ENCODE assay signal across 20 cellular contexts in the genomic region with DNA sequence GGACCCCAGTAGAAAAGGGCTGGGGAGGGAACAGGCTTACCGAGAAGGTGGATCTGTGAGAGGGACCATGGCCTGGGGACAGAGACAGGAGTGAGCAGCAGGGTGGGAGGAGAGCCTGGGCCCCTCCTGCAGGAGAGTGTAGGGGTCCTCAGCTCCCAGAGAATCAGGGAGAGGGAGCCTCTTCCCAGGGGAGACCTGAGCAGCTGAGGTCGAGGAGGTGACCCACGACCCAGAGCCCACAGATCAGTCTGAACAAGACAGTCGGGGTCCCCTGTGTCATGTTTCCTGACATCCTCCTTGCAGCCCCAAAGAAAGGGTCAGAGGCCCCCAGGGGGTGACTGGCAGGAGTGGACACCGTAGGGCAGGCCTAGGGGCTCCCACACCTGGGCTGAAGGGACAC. TPM values are rescaled to one million over a fixed set of nuclear protein-coding genes. Genes with fewer than 3 reads are reported as not detected.
DNase-seq lines count a peak whose midpoint lies in the region; ATAC-seq and TF ChIP-seq lines count a peak whose summit lies in the region.
"Had no signal": no experiment of that assay in that cellular context is flagged by ENCODE, and none has a peak within 500 bp of the region (broad histone marks: within the 10 kb centered on the region; RNA-seq: fewer than 3 reads in every experiment).

No MANE protein-coding gene starts in this region.

- TF ChIP-seq CTCF in neutrophil (IDR thresholded peaks at IDR 0.05) (no peak), WERI-Rb-1 (IDR thresholded peaks at IDR 0.05; ENCODE audit: low read depth, low read length) (no peak)

- no peaks in the 10 kb centered on the region for H3K36me3 ChIP-seq in CD4-positive, CD25-positive, alpha-beta regulatory T cell (ENCODE audit: control insufficient read depth, insufficient read depth, low read length)
- H3K36me3 ChIP-seq in neutrophil (peaks cover 96% of the 10 kb centered on the region), WERI-Rb-1 (no peaks in the 10 kb centered on the region)
- H3K36me3 ChIP-seq: BLaER1, HAP-1 had no signal

- no peak overlapping the region for H3K27ac Mint-ChIP-seq in activated CD8-positive, alpha-beta memory T cell treated with anti-CD3 and anti-CD28 coated beads, Interleukin-2, amount 10 ng/mL, durations not matched to agents 7 days and 5 days
- H3K27ac Mint-ChIP-seq in CD4-positive, CD25-positive, alpha-beta regulatory T cell = peak overlapping the region in 2 of 3 donors; percentile 47 to 67
- peak overlapping the region; percentile 48 for H3K27ac Mint-ChIP-seq in activated T-helper 1 cell treated with anti-CD3 and anti-CD28 coated beads, Interleukin-12 subunit alpha, Interleukin-12 subunit beta, Interleukin-2, Interleukin-4 antibody, amounts not matched to agents 30 ng/mL and 10 ng/mL and 1 ng/mL, durations not matched to agents 14 hours and 24 hours and 36 hours
- H3K27ac Mint-ChIP-seq in naive thymus-derived CD8-positive, alpha-beta T cell = peak overlapping the region in 1 of 10 donors; percentile 56
- H3K27ac Mint-ChIP-seq: B cell; CD8-positive, alpha-beta T cell; GM23338; HFFc6 had no signal

- no peak overlapping the region for H3K4me3 ChIP-seq in CD4-positive, CD25-positive, alpha-beta regulatory T cell (ENCODE audit: low read depth, low read length)
- H3K4me3 ChIP-seq in neutrophil (ENCODE audit: low read depth in 1 of 2, low read length in 1 of 2) (peak overlapping the region; percentile 89 to 98), WERI-Rb-1 (ENCODE audit: low read depth, low read length) (no peak overlapping the region)
- H3K4me3 ChIP-seq: BLaER1, GM23338, HAP-1 had no signal

- DNase-seq in activated CD8-positive, alpha-beta memory T cell treated with anti-CD3 and anti-CD28 coated beads for 24 hours = peak; percentile 9
- no peak for DNase-seq in activated CD8-positive, alpha-beta memory T cell treated with anti-CD3 and anti-CD28 coated beads, Interleukin-2, amount 10 ng/mL, durations not matched to agents 7 days and 5 days
- no peak for DNase-seq in CD4-positive, CD25-positive, alpha-beta regulatory T cell
- no peak for DNase-seq in activated T-helper 1 cell treated with anti-CD3 and anti-CD28 coated beads, Interleukin-12 subunit alpha, Interleukin-12 subunit beta, Interleukin-2, Interleukin-4 antibody, amounts not matched to agents 30 ng/mL and 10 ng/mL and 1 ng/mL, durations not matched to agents 14 hours and 24 hours and 36 hours (ENCODE audit: low spot score)
- DNase-seq in WERI-Rb-1 = no peak
- DNase-seq in SHP77 (lab: John Stamatoyannopoulos, UW) = no peak
- DNase-seq in naive thymus-derived CD8-positive, alpha-beta T cell = no peak
- DNase-seq: Caco-2, DMS153, DND-41, HFFc6 had no signal

- H3K27ac ChIP-seq in CD4-positive, CD25-positive, alpha-beta regulatory T cell (ENCODE audit: insufficient read depth, low read length, poor library complexity, severe bottlenecking) = no peak overlapping the region
- peak overlapping the region; percentile 94 for H3K27ac ChIP-seq in neutrophil
- H3K27ac ChIP-seq in WERI-Rb-1 = no peak overlapping the region
- H3K27ac ChIP-seq: 22Rv1, BLaER1 had no signal

- no peaks in the 10 kb centered on the region for H3K9me3 ChIP-seq in CD4-positive, CD25-positive, alpha-beta regulatory T cell (ENCODE audit: control insufficient read depth in 2 of 2, low read length in 2 of 2)
- no peaks in the 10 kb centered on the region for H3K9me3 ChIP-seq in neutrophil
- H3K9me3 ChIP-seq in WERI-Rb-1 (ENCODE audit: severe bottlenecking) = no peaks in the 10 kb centered on the region
- H3K9me3 ChIP-seq: BLaER1, Caco-2, HAP-1 had no signal

- H3K27me3 ChIP-seq in CD4-positive, CD25-positive, alpha-beta regulatory T cell (ENCODE audit: control insufficient read depth, insufficient read depth, low read length) = no peaks in the 10 kb centered on the region
- H3K27me3 ChIP-seq in neutrophil (no peaks in the 10 kb centered on the region), WERI-Rb-1 (ENCODE audit: insufficient read depth, low read depth, severe bottlenecking) (peaks cover 84% of the 10 kb centered on the region)
- H3K27me3 ChIP-seq: BLaER1 had no signal

- CTCF ChIA-PET in activated CD8-positive, alpha-beta memory T cell treated with anti-CD3 and anti-CD28 coated beads, Interleukin-2, amount 10 ng/mL, durations not matched to agents 7 days and 5 days (lab: Charles Lee) = no interaction called here

- H3K4me3 Mint-ChIP-seq in activated CD8-positive, alpha-beta memory T cell treated with anti-CD3 and anti-CD28 coated beads, Interleukin-2, amount 10 ng/mL, durations not matched to agents 7 days and 5 days = no peak overlapping the region
- H3K4me3 Mint-ChIP-seq in CD4-positive, CD25-positive, alpha-beta regulatory T cell = peak overlapping the region in 2 of 4 donors; percentile 3 to 64
- no peak overlapping the region for H3K4me3 Mint-ChIP-seq in activated T-helper 1 cell treated with anti-CD3 and anti-CD28 coated beads, Interleukin-12 subunit alpha, Interleukin-12 subunit beta, Interleukin-2, Interleukin-4 antibody, amounts not matched to agents 30 ng/mL and 10 ng/mL and 1 ng/mL, durations not matched to agents 14 hours and 24 hours and 36 hours
- no peak overlapping the region for H3K4me3 Mint-ChIP-seq in naive thymus-derived CD8-positive, alpha-beta T cell
- H3K4me3 Mint-ChIP-seq: B cell; CD8-positive, alpha-beta T cell; GM23338; HFFc6 had no signal

- H3K4me1 Mint-ChIP-seq in activated CD8-positive, alpha-beta memory T cell treated with anti-CD3 and anti-CD28 coated beads, Interleukin-2, amount 10 ng/mL, durations not matched to agents 7 days and 5 days = no peaks in the 10 kb centered on the region
- H3K4me1 Mint-ChIP-seq in CD4-positive, CD25-positive, alpha-beta regulatory T cell = peaks cover 0 to 69% (median 25%) of the 10 kb centered on the region in 4 donors
- H3K4me1 Mint-ChIP-seq in activated T-helper 1 cell treated with anti-CD3 and anti-CD28 coated beads, Interleukin-12 subunit alpha, Interleukin-12 subunit beta, Interleukin-2, Interleukin-4 antibody, amounts not matched to agents 30 ng/mL and 10 ng/mL and 1 ng/mL, durations not matched to agents 14 hours and 24 hours and 36 hours (ENCODE audit: low read depth) = no peaks in the 10 kb centered on the region
- H3K4me1 Mint-ChIP-seq in naive thymus-derived CD8-positive, alpha-beta T cell = peaks cover 0 to 6% (median 2%) of the 10 kb centered on the region in 4 donors
- H3K4me1 Mint-ChIP-seq: B cell, GM23338 had no signal

- no peaks in the 10 kb centered on the region for H3K36me3 Mint-ChIP-seq in activated CD8-positive, alpha-beta memory T cell treated with anti-CD3 and anti-CD28 coated beads, Interleukin-2, amount 10 ng/mL, durations not matched to agents 7 days and 5 days
- peaks cover 18% of the 10 kb centered on the region for H3K36me3 Mint-ChIP-seq in CD4-positive, CD25-positive, alpha-beta regulatory T cell
- no peaks in the 10 kb centered on the region for H3K36me3 Mint-ChIP-seq in activated T-helper 1 cell treated with anti-CD3 and anti-CD28 coated beads, Interleukin-12 subunit alpha, Interleukin-12 subunit beta, Interleukin-2, Interleukin-4 antibody, amounts not matched to agents 30 ng/mL and 10 ng/mL and 1 ng/mL, durations not matched to agents 14 hours and 24 hours and 36 hours (ENCODE audit: low read depth)
- no peaks in the 10 kb centered on the region for H3K36me3 Mint-ChIP-seq in naive thymus-derived CD8-positive, alpha-beta T cell
- H3K36me3 Mint-ChIP-seq: CD8-positive, alpha-beta T cell had no signal

- ATAC-seq in activated CD8-positive, alpha-beta memory T cell treated with anti-CD3 and anti-CD28 coated beads, Interleukin-2, amount 10 ng/mL, durations not matched to agents 7 days and 5 days = no peak
- ATAC-seq in CD4-positive, CD25-positive, alpha-beta regulatory T cell (ENCODE audit: low read depth in 2 of 2) = no peak
- no peak for ATAC-seq in naive thymus-derived CD8-positive, alpha-beta T cell
- ATAC-seq: CD8-positive, alpha-beta T cell; GM23338 had no signal

- H3K9me3 Mint-ChIP-seq in activated CD8-positive, alpha-beta memory T cell treated with anti-CD3 and anti-CD28 coated beads, Interleukin-2, amount 10 ng/mL, durations not matched to agents 7 days and 5 days (ENCODE audit: low read depth) = no peaks in the 10 kb centered on the region
- no peaks in the 10 kb centered on the region for H3K9me3 Mint-ChIP-seq in CD4-positive, CD25-positive, alpha-beta regulatory T cell
- H3K9me3 Mint-ChIP-seq in activated T-helper 1 cell treated with anti-CD3 and anti-CD28 coated beads, Interleukin-12 subunit alpha, Interleukin-12 subunit beta, Interleukin-2, Interleukin-4 antibody, amounts not matched to agents 30 ng/mL and 10 ng/mL and 1 ng/mL, durations not matched to agents 14 hours and 24 hours and 36 hours = no peaks in the 10 kb centered on the region
- no peaks in the 10 kb centered on the region for H3K9me3 Mint-ChIP-seq in naive thymus-derived CD8-positive, alpha-beta T cell
- H3K9me3 Mint-ChIP-seq: CD8-positive, alpha-beta T cell; GM23338; HFFc6 had no signal

- intact Hi-C loops in activated T-helper 1 cell treated with anti-CD3 and anti-CD28 coated beads, Interleukin-12 subunit alpha, Interleukin-12 subunit beta, Interleukin-2, Interleukin-4 antibody, amounts not matched to agents 30 ng/mL and 10 ng/mL and 1 ng/mL, durations not matched to agents 14 hours and 24 hours and 36 hours (cut with micrococcal nuclease) = no loop called here

- POLR2A ChIA-PET in naive thymus-derived CD8-positive, alpha-beta T cell (lab: Charles Lee) = no interaction called here

- H3K4me1 ChIP-seq in CD4-positive, CD25-positive, alpha-beta regulatory T cell (ENCODE audit: control insufficient read depth, insufficient read depth, low read length, poor library complexity, severe bottlenecking) = peaks cover 32% of the 10 kb centered on the region
- H3K4me1 ChIP-seq in neutrophil (ENCODE audit: control insufficient read depth in 1 of 2, insufficient read depth in 1 of 2, low read depth in 1 of 2, low read length in 1 of 2) = peaks cover 86 to 100% of the 10 kb centered on the region in 2 experiments
- H3K4me1 ChIP-seq: Caco-2, HAP-1 had no signal

- H3K27me3 Mint-ChIP-seq in activated CD8-positive, alpha-beta memory T cell treated with anti-CD3 and anti-CD28 coated beads, Interleukin-2, amount 10 ng/mL, durations not matched to agents 7 days and 5 days = peaks cover 4% of the 10 kb centered on the region
- H3K27me3 Mint-ChIP-seq in CD4-positive, CD25-positive, alpha-beta regulatory T cell = no peaks in the 10 kb centered on the region
- peaks cover 5% of the 10 kb centered on the region for H3K27me3 Mint-ChIP-seq in activated T-helper 1 cell treated with anti-CD3 and anti-CD28 coated beads, Interleukin-12 subunit alpha, Interleukin-12 subunit beta, Interleukin-2, Interleukin-4 antibody, amounts not matched to agents 30 ng/mL and 10 ng/mL and 1 ng/mL, durations not matched to agents 14 hours and 24 hours and 36 hours (ENCODE audit: insufficient read depth)
- peaks cover 5 to 28% (median 20%) of the 10 kb centered on the region in 5 donors for H3K27me3 Mint-ChIP-seq in naive thymus-derived CD8-positive, alpha-beta T cell

RNA-seq across cellular contexts. Expression of a gene that starts 6.7 kb away (rescaled TPM):
- not detected for total RNA-seq in activated CD8-positive, alpha-beta memory T cell treated with anti-CD3 and anti-CD28 coated beads, Interleukin-2, amount 10 ng/mL, durations not matched to agents 7 days and 5 days
- total RNA-seq in CD4-positive, CD25-positive, alpha-beta regulatory T cell = 16.1 TPM
- 10 to 100 TPM; 24.4 to 50.2 (median 36.5) TPM for polyA plus RNA-seq in CD4-positive, CD25-positive, alpha-beta regulatory T cell
- not detected in 2 replicates for total RNA-seq in activated T-helper 1 cell treated with anti-CD3 and anti-CD28 coated beads, Interleukin-12 subunit alpha, Interleukin-12 subunit beta, Interleukin-2, Interleukin-4 antibody, amounts not matched to agents 30 ng/mL and 10 ng/mL and 1 ng/mL, durations not matched to agents 14 hours and 24 hours and 36 hours
- not detected for total RNA-seq in naive thymus-derived CD8-positive, alpha-beta T cell
- polyA plus RNA-seq in naive thymus-derived CD8-positive, alpha-beta T cell = not detected
- total RNA-seq: B cell; Caco-2; CD8-positive, alpha-beta T cell; GM23338; H4; HFFc6 had no signal
- polyA plus RNA-seq: AG04450, GM23338 had no signal

RNA-seq across cellular contexts. Expression of a gene that starts 44.2 kb away (rescaled TPM):
- total RNA-seq in activated CD8-positive, alpha-beta memory T cell treated with anti-CD3 and anti-CD28 coated beads, Interleukin-2, amount 10 ng/mL, durations not matched to agents 7 days and 5 days = 10 to 100 TPM; 54.6 to 57.1 TPM
- total RNA-seq in CD4-positive, CD25-positive, alpha-beta regulatory T cell = 43.8 TPM
- polyA plus RNA-seq in CD4-positive, CD25-positive, alpha-beta regulatory T cell = 10 to 100 TPM; 39.1 to 58.6 (median 46.7) TPM
- total RNA-seq in activated T-helper 1 cell treated with anti-CD3 and anti-CD28 coated beads, Interleukin-12 subunit alpha, Interleukin-12 subunit beta, Interleukin-2, Interleukin-4 antibody, amounts not matched to agents 30 ng/mL and 10 ng/mL and 1 ng/mL, durations not matched to agents 14 hours and 24 hours and 36 hours = 34.1 and 38.5 TPM in 2 replicates
- total RNA-seq in naive thymus-derived CD8-positive, alpha-beta T cell = 10 to 100 TPM; 56.7 to 59.1 TPM
- polyA plus RNA-seq in naive thymus-derived CD8-positive, alpha-beta T cell = 10 to 100 TPM; 16.7 to 44.2 (median 19.8) TPM
- total RNA-seq: Caco-2, GM23338, HFFc6 had no signal
- polyA plus RNA-seq: AG04450, GM23338 had no signal

Comparison
In these comparisons a context has a peak if more than half of its experiments do, and no peak if none do; other contexts are left out.
1. H3K4me3 ChIP-seq: peak in neutrophil (2 of 2); none in CD4-positive, CD25-positive, alpha-beta regulatory T cell (single experiment) and WERI-Rb-1 (single experiment).
2. RNA of a gene that starts 6.7 kb away (total RNA-seq): 16.1 TPM in CD4-positive, CD25-positive, alpha-beta regulatory T cell (single experiment); not detected in naive thymus-derived CD8-positive, alpha-beta T cell, not detected in activated CD8-positive, alpha-beta memory T cell treated with anti-CD3 and anti-CD28 coated beads, Interleukin-2, amount 10 ng/mL, durations not matched to agents 7 days and 5 days and not detected in activated T-helper 1 cell treated with anti-CD3 and anti-CD28 coated beads, Interleukin-12 subunit alpha, Interleukin-12 subunit beta, Interleukin-2, Interleukin-4 antibody, amounts not matched to agents 30 ng/mL and 10 ng/mL and 1 ng/mL, durations not matched to agents 14 hours and 24 hours and 36 hours; every median in the first group is over 10 times any median in the second.